Comparison of ENCODE assay signal across 8 cellular contexts in the genomic region with DNA sequence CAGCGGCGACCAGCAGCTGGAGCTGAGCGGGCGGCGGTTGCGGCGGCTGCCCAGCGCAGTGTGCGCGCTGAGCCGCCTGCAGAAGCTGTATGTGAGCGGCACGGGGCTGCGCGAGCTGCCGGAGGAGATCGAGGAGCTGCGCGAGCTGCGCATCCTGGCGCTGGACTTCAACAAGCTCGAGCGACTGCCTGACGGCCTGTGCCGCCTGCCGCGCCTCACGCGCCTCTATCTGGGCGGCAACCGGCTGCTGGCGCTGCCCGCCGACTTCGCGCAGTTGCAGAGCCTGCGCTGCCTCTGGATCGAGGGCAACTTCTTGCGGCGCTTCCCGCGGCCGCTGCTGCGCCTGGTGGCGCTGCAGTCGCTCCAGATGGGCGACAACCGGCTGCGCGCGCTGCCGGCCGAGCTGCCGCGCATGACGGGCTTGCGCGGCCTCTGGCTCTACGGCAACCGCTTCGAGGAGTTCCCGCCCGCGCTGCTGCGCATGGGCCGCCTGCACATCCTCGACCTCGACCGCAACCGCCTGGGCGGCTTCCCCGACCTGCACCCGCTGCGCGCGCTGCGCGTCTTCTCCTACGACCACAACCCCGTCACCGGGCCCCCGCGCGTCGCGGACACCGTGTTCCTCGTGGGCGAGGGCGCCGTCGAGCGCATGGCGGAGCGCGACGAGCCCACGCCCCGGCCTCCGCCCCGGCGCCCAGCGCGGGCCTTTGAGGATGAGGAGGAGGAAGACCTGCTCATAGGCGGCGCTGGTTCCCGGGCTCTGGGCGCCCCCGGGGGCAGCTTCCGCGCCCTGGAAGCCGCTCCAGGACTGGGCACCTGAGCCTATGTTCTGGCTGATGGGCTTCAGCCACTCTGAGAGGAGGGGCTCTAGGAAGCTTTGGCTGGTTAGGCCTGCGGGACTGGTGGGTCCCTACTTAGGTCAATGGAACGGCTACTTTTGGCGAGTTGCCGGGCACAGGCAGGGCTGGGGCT. TPM values are rescaled to one million over a fixed set of nuclear protein-coding genes. Genes with fewer than 3 reads are reported as not detected.
DNase-seq lines count a peak whose midpoint lies in the region; ATAC-seq and TF ChIP-seq lines count a peak whose summit lies in the region.

No MANE protein-coding gene starts in this region.

- H3K9me3 ChIP-seq in body of pancreas, result no peaks in the 10 kb centered on the region

- H3K4me3 ChIP-seq in body of pancreas (no peak overlapping the region), skin epidermis (peak overlapping the region in 5 of 7 experiments; percentile 8 to 35 (median 17))

- H3K4me1 Mint-ChIP-seq in T-helper 2 cell treated with Interferon-gamma antibody and Interleukin-4, amounts not matched to agents 5 μg/mL and 100 μg/mL, for 36 hours (ENCODE audit: low read depth), result peaks cover 7% of the 10 kb centered on the region

- H3K27ac ChIP-seq in body of pancreas (no peak overlapping the region), skin epidermis (peak overlapping the region in 2 of 21 experiments; percentile 15 to 47)

- intact Hi-C loops in body of pancreas (cut with DNase I), result no loop called here

- H3K27me3 ChIP-seq in body of pancreas, result peaks cover 0 to 12% of the 10 kb centered on the region in 2 donors

- H3K36me3 ChIP-seq in body of pancreas (replicated peaks in 1 of 2; ENCODE audit: insufficient read depth in 1 of 2, low read depth in 2 of 2), result no peaks in the 10 kb centered on the region

- DNase-seq in COR-L47 (lab: John Stamatoyannopoulos, UW) (peak; percentile 86), NCI-H1048 (lab: John Stamatoyannopoulos, UW) (peak; percentile 71), body of pancreas (peak; percentile 64 to 83 (median 76)), iPS-NIHi11 (ENCODE audit: low spot score) (peak; percentile 87)
- peak; percentile 82 for DNase-seq in T-helper 2 cell treated with Interferon-gamma antibody and Interleukin-4, amounts not matched to agents 5 μg/mL and 100 μg/mL, for 36 hours (ENCODE audit: low spot score)

- TF ChIP-seq CTCF in body of pancreas (IDR thresholded peaks at IDR 0.05), result peak; percentile 43 to 83 (median 58)

- no peaks in the 10 kb centered on the region for H3K36me3 Mint-ChIP-seq in T-helper 2 cell treated with Interferon-gamma antibody and Interleukin-4, amounts not matched to agents 5 μg/mL and 100 μg/mL, for 36 hours (ENCODE audit: low read depth)

- H3K9me3 Mint-ChIP-seq in T-helper 2 cell treated with Interferon-gamma antibody and Interleukin-4, amounts not matched to agents 5 μg/mL and 100 μg/mL, for 36 hours, result no peaks in the 10 kb centered on the region

- H3K27me3 Mint-ChIP-seq in T-helper 2 cell treated with Interferon-gamma antibody and Interleukin-4, amounts not matched to agents 5 μg/mL and 100 μg/mL, for 36 hours (ENCODE audit: low read depth), result peaks cover 45% of the 10 kb centered on the region

- peak overlapping the region; percentile 56 for H3K4me3 Mint-ChIP-seq in T-helper 2 cell treated with Interferon-gamma antibody and Interleukin-4, amounts not matched to agents 5 μg/mL and 100 μg/mL, for 36 hours

- WGBS in body of pancreas, 2 donors, result 8 to 72% methylated on average over 3 to 66 of the region's 116 CpGs

- H3K4me1 ChIP-seq in body of pancreas, result peaks cover 21% of the 10 kb centered on the region

- ATAC-seq in GM21447 (IDR thresholded peaks at IDR 0.05; ENCODE audit: unreplicated experiment) (peak; percentile 69), body of pancreas (peak; percentile 85), HG02763 (IDR thresholded peaks at IDR 0.05; ENCODE audit: unreplicated experiment) (no peak)

- no peak overlapping the region for H3K27ac Mint-ChIP-seq in T-helper 2 cell treated with Interferon-gamma antibody and Interleukin-4, amounts not matched to agents 5 μg/mL and 100 μg/mL, for 36 hours

- TF ChIP-seq POLR2A in body of pancreas (IDR thresholded peaks at IDR 0.05), result peak in 1 of 3 donors; percentile 25

RNA-seq across cellular contexts. Expression of a gene that starts 0.8 kb away (rescaled TPM):
- 1 to 10 TPM; 1.6 to 2.9 TPM for total RNA-seq in body of pancreas

Comparison
In these comparisons a context has a peak if more than half of its experiments do, and no peak if none do; other contexts are left out.
1. H3K4me3 ChIP-seq: peak in skin epidermis (5 of 7); none in body of pancreas (0 of 2).
2. Peak in every context shown above with its lines, with median percentiles within 50 percentile points of each other: DNase-seq.